15 cellular contexts compared by ENCODE assay signal in genomic region chr18:79905993-79906392, GRCh38. TPM values are rescaled to one million over a fixed set of nuclear protein-coding genes. Genes with fewer than 3 reads are reported as not detected.
DNase-seq lines count a peak whose midpoint lies in the region; ATAC-seq and TF ChIP-seq lines count a peak whose summit lies in the region.
"Had no signal": no experiment of that assay in that cellular context is flagged by ENCODE, and none has a peak within 500 bp of the region (broad histone marks: within the 10 kb centered on the region; RNA-seq: fewer than 3 reads in every experiment).

No MANE protein-coding gene starts in this region.

- H3K36me3 ChIP-seq in CD4-positive, CD25-positive, alpha-beta regulatory T cell (ENCODE audit: control insufficient read depth, insufficient read depth, low read length), result no peaks in the 10 kb centered on the region
- no peaks in the 10 kb centered on the region for H3K36me3 ChIP-seq in PC-3 (ENCODE audit: low read depth, low read length)

- ATAC-seq in CD4-positive, CD25-positive, alpha-beta regulatory T cell (ENCODE audit: low read depth in 2 of 2), result no peak
- ATAC-seq in WTC11 (no peak), HG03457 (IDR thresholded peaks at IDR 0.05; ENCODE audit: unreplicated experiment) (no peak), PC-3 (no peak)

- no peak for DNase-seq in T-helper 1 cell
- DNase-seq in CD4-positive, CD25-positive, alpha-beta regulatory T cell, result no peak
- DNase-seq in WTC11 (ENCODE audit: low spot score), result no peak
- DNase-seq in endothelial cell (ENCODE audit: low spot score), result no peak
- DNase-seq in NCI-H2196 treated with DMSO at 0.1 percent for 48 hours (lab: John Stamatoyannopoulos, UW; ENCODE audit: unreplicated experiment), result no peak
- no peak for DNase-seq in PC-3
- DNase-seq: DMS 273 treated with DMSO at 0.1 percent for 48 hours, HCEC 1CT, NCI-H1417, NCI-H2029, NCI-H510A treated with DMSO at 0.1 percent for 48 hours, SHP77 treated with DMSO at 0.1 percent for 48 hours had no signal

- peaks cover 4% of the 10 kb centered on the region for H3F3A ChIP-seq in PC-3 (ENCODE audit: low read length, unreplicated experiment)

- peaks cover 6% of the 10 kb centered on the region for H3K4me1 Mint-ChIP-seq in T-helper 1 cell treated with Interleukin-12 subunit alpha and Interleukin-12 subunit beta and Interleukin-4 antibody, amounts not matched to agents 30 μg/mL and 1 μg/mL, for 36 hours (ENCODE audit: low read depth)
- H3K4me1 Mint-ChIP-seq in CD4-positive, CD25-positive, alpha-beta regulatory T cell, result peaks cover 0 to 7% (median 7%) of the 10 kb centered on the region in 4 donors
- no peaks in the 10 kb centered on the region for H3K4me1 Mint-ChIP-seq in WTC11
- no peaks in the 10 kb centered on the region for H3K4me1 Mint-ChIP-seq in endothelial cell (ENCODE audit: unreplicated experiment)

- H3K4me1 ChIP-seq in CD4-positive, CD25-positive, alpha-beta regulatory T cell (ENCODE audit: control insufficient read depth, insufficient read depth, low read length, poor library complexity, severe bottlenecking), result no peaks in the 10 kb centered on the region
- no peaks in the 10 kb centered on the region for H3K4me1 ChIP-seq in PC-3 (ENCODE audit: insufficient read depth, low read length)

- H3K27ac ChIP-seq in CD4-positive, CD25-positive, alpha-beta regulatory T cell (ENCODE audit: insufficient read depth, low read length, poor library complexity, severe bottlenecking), result no peak overlapping the region
- no peak overlapping the region for H3K27ac ChIP-seq in PC-3 (ENCODE audit: low read length)
- H3K27ac ChIP-seq: 22Rv1 had no signal

- H3K27me3 Mint-ChIP-seq in T-helper 1 cell treated with Interleukin-12 subunit alpha and Interleukin-12 subunit beta and Interleukin-4 antibody, amounts not matched to agents 30 μg/mL and 1 μg/mL, for 36 hours (ENCODE audit: low read depth), result no peaks in the 10 kb centered on the region
- H3K27me3 Mint-ChIP-seq in CD4-positive, CD25-positive, alpha-beta regulatory T cell, result no peaks in the 10 kb centered on the region
- peaks cover 3% of the 10 kb centered on the region; the same call in 1 of the 2 replicates for H3K27me3 Mint-ChIP-seq in WTC11 (ENCODE audit: low read depth)
- H3K27me3 Mint-ChIP-seq in endothelial cell (ENCODE audit: unreplicated experiment), result peaks cover 5% of the 10 kb centered on the region

- H3K9me2 ChIP-seq in PC-3 (replicated peaks; ENCODE audit: low read length), result no peaks in the 10 kb centered on the region

- peaks cover 33% of the 10 kb centered on the region for H3K36me3 Mint-ChIP-seq in T-helper 1 cell treated with Interleukin-12 subunit alpha and Interleukin-12 subunit beta and Interleukin-4 antibody, amounts not matched to agents 30 μg/mL and 1 μg/mL, for 36 hours (ENCODE audit: low read depth)
- peaks cover 29% of the 10 kb centered on the region for H3K36me3 Mint-ChIP-seq in CD4-positive, CD25-positive, alpha-beta regulatory T cell
- H3K36me3 Mint-ChIP-seq in WTC11 (peaks cover 10% of the 10 kb centered on the region), endothelial cell (ENCODE audit: low read depth, unreplicated experiment) (peaks cover 45% of the 10 kb centered on the region)

- POLR2A ChIA-PET in WTC11 (lab: Charles Lee), result no interaction called here
- POLR2A ChIA-PET in PC-3 (lab: Charles Lee; ENCODE audit: unreplicated experiment), result no interaction called here

- H2AFZ ChIP-seq in PC-3 (ENCODE audit: low read length), result no peak overlapping the region

- H3K9me3 ChIP-seq in CD4-positive, CD25-positive, alpha-beta regulatory T cell (ENCODE audit: control insufficient read depth in 2 of 2, low read length in 2 of 2), result no peaks in the 10 kb centered on the region
- no peaks in the 10 kb centered on the region for H3K9me3 ChIP-seq in PC-3 (ENCODE audit: low read length)

- intact Hi-C loops in PC-3 (cut with micrococcal nuclease), result no loop called here

- peak overlapping the region; percentile 57 for H3K27ac Mint-ChIP-seq in T-helper 1 cell treated with Interleukin-12 subunit alpha and Interleukin-12 subunit beta and Interleukin-4 antibody, amounts not matched to agents 30 μg/mL and 1 μg/mL, for 36 hours
- peak overlapping the region in 2 of 3 donors; percentile 17 to 56 for H3K27ac Mint-ChIP-seq in CD4-positive, CD25-positive, alpha-beta regulatory T cell
- peak overlapping the region; percentile 9; the same call in 1 of the 2 replicates for H3K27ac Mint-ChIP-seq in WTC11
- H3K27ac Mint-ChIP-seq in endothelial cell (ENCODE audit: unreplicated experiment), result peak overlapping the region; percentile 42

- no peaks in the 10 kb centered on the region for H4K20me1 ChIP-seq in PC-3 (ENCODE audit: low read length)

- H3K4me3 Mint-ChIP-seq in T-helper 1 cell treated with Interleukin-12 subunit alpha and Interleukin-12 subunit beta and Interleukin-4 antibody, amounts not matched to agents 30 μg/mL and 1 μg/mL, for 36 hours, result peak overlapping the region; percentile 39
- no peak overlapping the region for H3K4me3 Mint-ChIP-seq in CD4-positive, CD25-positive, alpha-beta regulatory T cell
- H3K4me3 Mint-ChIP-seq in WTC11 (no peak overlapping the region), endothelial cell (ENCODE audit: unreplicated experiment) (no peak overlapping the region)

- CTCF ChIA-PET in WTC11 (lab: Charles Lee), result interaction anchor here (1.2 kb wide), 1 partner anchor 253 kb away, joined by 3 read pairs; no protein-coding TSS in a partner anchor
- CTCF ChIA-PET in PC-3 (lab: Charles Lee), result no interaction called here

- no peak overlapping the region for H3K4me2 ChIP-seq in PC-3 (ENCODE audit: low read length)

- BruUV-seq in PC-3 (replicated peaks; lab: Mats Ljungman, UMichigan), result no TSS peak

- no peaks in the 10 kb centered on the region for H3K79me2 ChIP-seq in PC-3 (ENCODE audit: low read length)

- no peaks in the 10 kb centered on the region for H3K9me3 Mint-ChIP-seq in T-helper 1 cell treated with Interleukin-12 subunit alpha and Interleukin-12 subunit beta and Interleukin-4 antibody, amounts not matched to agents 30 μg/mL and 1 μg/mL, for 36 hours
- H3K9me3 Mint-ChIP-seq in CD4-positive, CD25-positive, alpha-beta regulatory T cell, result peaks cover 0 to 5% (median 0%) of the 10 kb centered on the region in 7 donors
- H3K9me3 Mint-ChIP-seq in WTC11, result peaks cover 9% of the 10 kb centered on the region
- H3K9me3 Mint-ChIP-seq in endothelial cell (ENCODE audit: unreplicated experiment), result peaks cover 6% of the 10 kb centered on the region

- H3K9ac ChIP-seq in PC-3 (ENCODE audit: low read length), result no peak overlapping the region

- no peaks in the 10 kb centered on the region for H3K27me3 ChIP-seq in CD4-positive, CD25-positive, alpha-beta regulatory T cell (ENCODE audit: control insufficient read depth, insufficient read depth, low read length)
- no peaks in the 10 kb centered on the region for H3K27me3 ChIP-seq in PC-3 (ENCODE audit: low read length)

- H3K4me3 ChIP-seq in CD4-positive, CD25-positive, alpha-beta regulatory T cell (ENCODE audit: low read depth, low read length), result no peak overlapping the region
- no peak overlapping the region for H3K4me3 ChIP-seq in PC-3 (ENCODE audit: low read length)

- TF ChIP-seq CTCF in WTC11 (IDR thresholded peaks at IDR 0.05) (no peak), endothelial cell (IDR thresholded peaks at IDR 0.05; ENCODE audit: unreplicated experiment) (no peak), PC-3 (conservative IDR thresholded peaks at IDR 0.05; ENCODE audit: low read depth, low read length) (no peak)

TF ChIP-seq in WTC11, 78 proteins besides CTCF, POLR2A, EP300 and RAD21 (continues in another document):
- TF ChIP-seq, protein P1, sequence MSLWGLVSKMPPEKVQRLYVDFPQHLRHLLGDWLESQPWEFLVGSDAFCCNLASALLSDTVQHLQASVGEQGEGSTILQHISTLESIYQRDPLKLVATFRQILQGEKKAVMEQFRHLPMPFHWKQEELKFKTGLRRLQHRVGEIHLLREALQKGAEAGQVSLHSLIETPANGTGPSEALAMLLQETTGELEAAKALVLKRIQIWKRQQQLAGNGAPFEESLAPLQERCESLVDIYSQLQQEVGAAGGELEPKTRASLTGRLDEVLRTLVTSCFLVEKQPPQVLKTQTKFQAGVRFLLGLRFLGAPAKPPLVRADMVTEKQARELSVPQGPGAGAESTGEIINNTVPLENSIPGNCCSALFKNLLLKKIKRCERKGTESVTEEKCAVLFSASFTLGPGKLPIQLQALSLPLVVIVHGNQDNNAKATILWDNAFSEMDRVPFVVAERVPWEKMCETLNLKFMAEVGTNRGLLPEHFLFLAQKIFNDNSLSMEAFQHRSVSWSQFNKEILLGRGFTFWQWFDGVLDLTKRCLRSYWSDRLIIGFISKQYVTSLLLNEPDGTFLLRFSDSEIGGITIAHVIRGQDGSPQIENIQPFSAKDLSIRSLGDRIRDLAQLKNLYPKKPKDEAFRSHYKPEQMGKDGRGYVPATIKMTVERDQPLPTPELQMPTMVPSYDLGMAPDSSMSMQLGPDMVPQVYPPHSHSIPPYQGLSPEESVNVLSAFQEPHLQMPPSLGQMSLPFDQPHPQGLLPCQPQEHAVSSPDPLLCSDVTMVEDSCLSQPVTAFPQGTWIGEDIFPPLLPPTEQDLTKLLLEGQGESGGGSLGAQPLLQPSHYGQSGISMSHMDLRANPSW (CRISPR knock-in tag; conservative IDR thresholded peaks at IDR 0.05; ENCODE audit: low read depth), result no peak
- TF ChIP-seq, protein P2, sequence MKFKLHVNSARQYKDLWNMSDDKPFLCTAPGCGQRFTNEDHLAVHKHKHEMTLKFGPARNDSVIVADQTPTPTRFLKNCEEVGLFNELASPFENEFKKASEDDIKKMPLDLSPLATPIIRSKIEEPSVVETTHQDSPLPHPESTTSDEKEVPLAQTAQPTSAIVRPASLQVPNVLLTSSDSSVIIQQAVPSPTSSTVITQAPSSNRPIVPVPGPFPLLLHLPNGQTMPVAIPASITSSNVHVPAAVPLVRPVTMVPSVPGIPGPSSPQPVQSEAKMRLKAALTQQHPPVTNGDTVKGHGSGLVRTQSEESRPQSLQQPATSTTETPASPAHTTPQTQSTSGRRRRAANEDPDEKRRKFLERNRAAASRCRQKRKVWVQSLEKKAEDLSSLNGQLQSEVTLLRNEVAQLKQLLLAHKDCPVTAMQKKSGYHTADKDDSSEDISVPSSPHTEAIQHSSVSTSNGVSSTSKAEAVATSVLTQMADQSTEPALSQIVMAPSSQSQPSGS (CRISPR knock-in tag; IDR thresholded peaks at IDR 0.05; ENCODE audit: borderline replicate concordance, low read depth), result no peak

RNA-seq across cellular contexts. Expression of gene SLC66A2, which starts 45.5 kb away (rescaled TPM):
- 49.6 TPM for total RNA-seq in CD4-positive, CD25-positive, alpha-beta regulatory T cell
- 10 to 100 TPM; 11.7 to 18.3 (median 14.2) TPM for polyA plus RNA-seq in CD4-positive, CD25-positive, alpha-beta regulatory T cell
- total RNA-seq in WTC11 (2021) (15.1 to 20.9 TPM (median 18.6 TPM) in 3 replicates), endothelial cell (ENCODE audit: unreplicated experiment) (31.8 TPM), PC-3 (2014; rRNA removed) (52.8 and 66.9 TPM in 2 replicates)

RNA-seq across cellular contexts. Expression of gene HSBP1L1, which starts 58.5 kb away (rescaled TPM):
- total RNA-seq in CD4-positive, CD25-positive, alpha-beta regulatory T cell, result 10.5 TPM
- polyA plus RNA-seq in CD4-positive, CD25-positive, alpha-beta regulatory T cell, result 10 to 100 TPM in 2 of 4 donors, 1 to 10 TPM in 2; 5.2 to 27.6 (median 13.5) TPM
- total RNA-seq in WTC11 (2021), result 1.4 to 1.7 TPM (median 1.6 TPM) in 3 replicates
- 0.87 TPM for total RNA-seq in endothelial cell (ENCODE audit: unreplicated experiment)
- 45.7 and 56.8 TPM in 2 replicates for total RNA-seq in PC-3 (2014; rRNA removed)
